20 cellular contexts compared by ENCODE assay signal in the genomic region with DNA sequence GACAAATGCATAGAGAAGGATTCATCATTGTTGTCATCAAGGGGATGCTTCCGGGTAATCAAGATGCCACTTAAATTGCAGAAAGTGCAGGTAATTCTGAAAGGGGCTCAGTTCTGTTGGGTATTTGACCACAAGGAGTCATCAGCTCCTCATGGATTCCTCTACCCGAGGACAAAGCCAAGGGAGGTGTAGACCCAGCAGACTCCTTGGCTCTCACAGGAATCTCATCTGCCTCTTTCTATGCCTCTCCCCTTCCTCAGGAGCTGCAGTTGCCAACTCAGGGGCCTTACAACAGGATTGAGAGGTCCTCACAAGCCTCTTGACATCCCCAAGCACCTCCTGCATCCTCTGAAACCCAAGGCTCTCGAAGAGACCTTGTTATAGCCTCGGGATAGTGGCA. TPM values are rescaled to one million over a fixed set of nuclear protein-coding genes. Genes with fewer than 3 reads are reported as not detected.
A peak's percentile ranks its signal among the peaks of the same experiment; 100 is the strongest.
DNase-seq lines count a peak whose midpoint lies in the region; ATAC-seq and TF ChIP-seq lines count a peak whose summit lies in the region.
"Had no signal": no experiment of that assay in that cellular context is flagged by ENCODE, and none has a peak within 500 bp of the region (broad histone marks: within the 10 kb centered on the region; RNA-seq: fewer than 3 reads in every experiment).

No MANE protein-coding gene starts in this region.

- H3K4me3 ChIP-seq in ACC112 (ENCODE audit: low read depth, low read length) (no peak overlapping the region), Loucy (ENCODE audit: low read length, poor library complexity, severe bottlenecking) (no peak overlapping the region), lower lobe of right lung (no peak overlapping the region)
- H3K4me3 ChIP-seq: body of pancreas, left ventricle myocardium inferior, MG63, SJSA1, spleen had no signal

- DNase-seq in dermis blood vessel endothelial cell (peak; percentile 44), lower lobe of right lung (no peak)
- no peak for DNase-seq in effector CD8-positive, alpha-beta T cell (lab: John Stamatoyannopoulos, UW)
- DNase-seq: activated CD4-positive, alpha-beta T cell treated with anti-CD3 and anti-CD28 coated beads, Interleukin-2, amount 10 ng/mL, durations not matched to agents 7 days and 5 days; activated naive CD4-positive, alpha-beta T cell treated with anti-CD3 and anti-CD28 coated beads, Interleukin-2, amount 50 U/mL, for 16 hours; body of pancreas; CD8-positive, alpha-beta T cell; left ventricle myocardium inferior; NCI-H1930; NCI-H510A treated with DMSO at 0.1 percent for 48 hours; spleen; stimulated activated naive CD4-positive, alpha-beta T cell; T1000 had no signal

- H3F3A ChIP-seq in Loucy (ENCODE audit: low read depth) = no peaks in the 10 kb centered on the region

- H3K9me3 ChIP-seq in Loucy (ENCODE audit: insufficient read depth, low read depth, low read length) (no peaks in the 10 kb centered on the region), lower lobe of right lung (no peaks in the 10 kb centered on the region)
- H3K9me3 ChIP-seq: body of pancreas, left ventricle myocardium inferior, MG63, SJSA1, spleen had no signal

- intact Hi-C loops in lower lobe of right lung (cut with DNase I) = no loop called here

- no peaks in the 10 kb centered on the region for H4K20me1 ChIP-seq in Loucy (ENCODE audit: insufficient read depth, low read length, poor library complexity, severe bottlenecking)

- H3K9ac ChIP-seq in Loucy (ENCODE audit: low read depth, low read length, poor library complexity, severe bottlenecking) = no peak overlapping the region

- H3K36me3 ChIP-seq in ACC112 (ENCODE audit: insufficient read depth, low read length) = no peaks in the 10 kb centered on the region
- no peaks in the 10 kb centered on the region for H3K36me3 ChIP-seq in Loucy (ENCODE audit: insufficient read depth, low read length)
- H3K36me3 ChIP-seq in lower lobe of right lung = no peaks in the 10 kb centered on the region
- H3K36me3 ChIP-seq: left ventricle myocardium inferior, MG63, SJSA1, spleen had no signal

- H3K9me2 ChIP-seq in Loucy (replicated peaks; ENCODE audit: low read depth, low read length) = no peaks in the 10 kb centered on the region

- no peak overlapping the region for H3K4me2 ChIP-seq in Loucy (ENCODE audit: low read depth, low read length, poor library complexity, severe bottlenecking)

- no peak overlapping the region for H2AFZ ChIP-seq in ACC112 (ENCODE audit: low read length, unreplicated experiment)
- no peak overlapping the region for H2AFZ ChIP-seq in Loucy (ENCODE audit: low read length)

- TF ChIP-seq CTCF in Loucy (conservative IDR thresholded peaks at IDR 0.05; ENCODE audit: low read length) (peak; percentile 29; the same call in 1 of the 2 replicates), lower lobe of right lung (IDR thresholded peaks at IDR 0.05) (no peak)

- no peaks in the 10 kb centered on the region for H3K79me2 ChIP-seq in ACC112 (ENCODE audit: control insufficient read depth, insufficient read depth, low read length, unreplicated experiment)
- no peaks in the 10 kb centered on the region for H3K79me2 ChIP-seq in Loucy (ENCODE audit: insufficient read depth, low read length)

- H3K27ac ChIP-seq in ACC112 (ENCODE audit: low read depth, low read length) (peak overlapping the region; percentile 46), lower lobe of right lung (no peak overlapping the region)
- H3K27ac ChIP-seq: left ventricle myocardium inferior, SJSA1, spleen had no signal

- peak; percentile 42 to 90 for ATAC-seq in lower lobe of right lung
- ATAC-seq in GM18517 (IDR thresholded peaks at IDR 0.05; ENCODE audit: unreplicated experiment) = no peak
- ATAC-seq in HG02798 (IDR thresholded peaks at IDR 0.05; ENCODE audit: poor library complexity, unreplicated experiment) = no peak
- no peak for ATAC-seq in GM21576 (IDR thresholded peaks at IDR 0.05; ENCODE audit: unreplicated experiment)
- ATAC-seq: body of pancreas; CD8-positive, alpha-beta T cell had no signal

- H3K4me1 ChIP-seq in ACC112 (ENCODE audit: control insufficient read depth, insufficient read depth, low read length, unreplicated experiment) (peaks cover 17% of the 10 kb centered on the region), Loucy (ENCODE audit: insufficient read depth, low read length, poor library complexity, severe bottlenecking) (no peaks in the 10 kb centered on the region), lower lobe of right lung (peaks cover 14% of the 10 kb centered on the region)
- H3K4me1 ChIP-seq: spleen had no signal

- H3K27me3 ChIP-seq in ACC112 (ENCODE audit: insufficient read depth, low read length) = no peaks in the 10 kb centered on the region
- H3K27me3 ChIP-seq in Loucy (ENCODE audit: insufficient read depth, low read length, poor library complexity, severe bottlenecking) = no peaks in the 10 kb centered on the region
- no peaks in the 10 kb centered on the region for H3K27me3 ChIP-seq in lower lobe of right lung (ENCODE audit: low read depth)
- H3K27me3 ChIP-seq: body of pancreas, MG63, SJSA1, spleen had no signal

RNA-seq across cellular contexts. Expression of gene ITGB6, which starts 44.0 kb away (rescaled TPM):
- total RNA-seq in dermis blood vessel endothelial cell (0.85 and 1.3 TPM in 2 replicates), lower lobe of right lung (65.2 TPM)
- total RNA-seq: activated CD4-positive, alpha-beta T cell treated with anti-CD3 and anti-CD28 coated beads, Interleukin-2, amount 10 ng/mL, durations not matched to agents 7 days and 5 days; CD8-positive, alpha-beta T cell; SJSA1; spleen had no signal

Comparison
In these comparisons a context has a peak if more than half of its experiments do, and no peak if none do; other contexts are left out.
1. ATAC-seq: peak in lower lobe of right lung (2 of 2); none in GM18517 (single experiment), HG02798 (single experiment) and GM21576 (single experiment).
2. RNA of gene ITGB6, which starts 44.0 kb away (total RNA-seq): 65.2 TPM in lower lobe of right lung (single experiment); 0.85 to 1.3 TPM in dermis blood vessel endothelial cell; every median in the first group is over 10 times any median in the second.